In the genomic region with DNA sequence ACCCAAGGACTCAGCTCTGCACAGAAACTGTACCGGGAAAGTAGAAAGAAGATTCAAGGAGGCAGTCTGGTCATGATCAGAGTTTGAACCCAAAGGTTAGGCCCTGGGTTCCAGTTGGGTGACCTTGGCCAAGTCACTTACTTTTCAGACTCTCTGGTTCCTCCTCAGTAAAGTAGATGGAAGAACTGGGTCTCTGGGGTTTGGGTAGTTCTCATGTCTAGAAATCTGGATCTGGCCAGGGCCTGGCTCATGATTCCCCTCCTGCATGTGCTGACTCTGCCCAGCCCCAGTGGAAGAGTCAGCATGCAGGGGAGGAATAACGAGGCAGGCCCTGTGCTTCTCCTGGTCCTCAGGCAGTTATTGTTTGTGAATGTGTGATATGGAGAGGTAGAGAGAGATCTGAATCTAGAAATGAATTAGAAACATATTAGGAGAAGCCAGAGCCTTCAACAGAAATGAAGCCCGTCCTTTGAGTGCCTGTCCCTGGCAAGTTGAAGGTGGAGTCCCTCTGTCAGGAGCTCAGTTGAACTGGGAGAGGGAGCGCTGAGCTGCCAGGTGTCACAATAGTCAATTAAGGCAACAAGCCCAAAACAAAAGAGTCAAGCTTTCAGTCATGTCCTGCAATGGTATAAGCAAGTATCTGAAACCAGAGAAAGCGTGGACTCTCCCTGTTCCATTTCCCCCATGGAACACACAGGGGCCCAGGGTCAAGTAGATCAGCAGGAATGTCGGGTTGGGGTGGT, we compare ENCODE assay signal across 12 cellular contexts.
DNase-seq lines count a peak whose midpoint lies in the region; ATAC-seq, FAIRE-seq and TF ChIP-seq lines count a peak whose summit lies in the region.
"Had no signal": no experiment of that assay in that cellular context is flagged by ENCODE, and none has a peak within 500 bp of the region (broad histone marks: within the 10 kb centered on the region; RNA-seq: fewer than 3 reads in every experiment).

No MANE protein-coding gene starts in this region.

- peak overlapping the region; percentile 90 to 96 for H3K4ac ChIP-seq in mesenchymal stem cell (ENCODE audit: low read depth in 1 of 2, low read length in 2 of 2)

- H4K20me1 ChIP-seq in GM23338 (replicated peaks; ENCODE audit: insufficient read depth), result no peaks in the 10 kb centered on the region

- H3K9me2 ChIP-seq in GM23338 (ENCODE audit: insufficient read depth), result peaks cover 6% of the 10 kb centered on the region; the same call in 1 of the 2 replicates

- H3K4me1 Mint-ChIP-seq in GM23338, result peaks cover 37% of the 10 kb centered on the region
- H3K4me1 Mint-ChIP-seq in activated naive CD8-positive, alpha-beta T cell treated with anti-CD3 and anti-CD28 coated beads, Interleukin-2, amount 50 U/mL, for 24 hours, result peaks cover 72% of the 10 kb centered on the region

- H4K91ac ChIP-seq in mesenchymal stem cell (ENCODE audit: low read length), result peak overlapping the region; percentile 92

- H2BK15ac ChIP-seq in mesenchymal stem cell (ENCODE audit: low read depth, poor library complexity, severe bottlenecking), result peak overlapping the region; percentile 83

- H2BK120ac ChIP-seq in mesenchymal stem cell (ENCODE audit: low read depth, low read length), result peak overlapping the region; percentile 92

- H4K8ac ChIP-seq in mesenchymal stem cell (ENCODE audit: low read length), result peak overlapping the region; percentile 83

- DNase-seq in GM23338 (ENCODE audit: low spot score) (no peak), mesenchymal stem cell (no peak), dedifferentiated amniotic fluid mesenchymal stem cell (ENCODE audit: extremely low spot score) (no peak), GM12892 (ENCODE audit: insufficient read length) (no peak), DMS 273 (lab: John Stamatoyannopoulos, UW; ENCODE audit: unreplicated experiment) (no peak), tibial nerve (ENCODE audit: low spot score in 2 of 2) (no peak)
- DNase-seq in activated naive CD8-positive, alpha-beta T cell treated with anti-CD3 and anti-CD28 coated beads, Interleukin-2, amount 50 U/mL, for 24 hours, result no peak
- DNase-seq: anterior cingulate cortex, DMS 273 treated with DMSO at 0.1 percent for 48 hours had no signal

- TF ChIP-seq POLR2A in GM12892 (IDR thresholded peaks at IDR 0.05; ENCODE audit: low read depth, low read length) (no peak), tibial nerve (IDR thresholded peaks at IDR 0.05) (no peak)

- H3K4me2 ChIP-seq in GM23338 (no peak overlapping the region), mesenchymal stem cell (ENCODE audit: low read length, poor library complexity, severe bottlenecking) (no peak overlapping the region)

- 0 out of 2 replicates have a peak, but pooled peaks cover 6% of the 10 kb centered on the region for H3F3A ChIP-seq in GM23338 (replicated peaks; ENCODE audit: low read depth)

- H3K18ac ChIP-seq in mesenchymal stem cell (ENCODE audit: low read depth in 1 of 2, low read length in 2 of 2), result peak overlapping the region; percentile 74 to 98

- H3K9me3 ChIP-seq in mesenchymal stem cell (ENCODE audit: control insufficient read depth, low read length) (no peaks in the 10 kb centered on the region), tibial nerve (no peaks in the 10 kb centered on the region)

- H3K4me3 ChIP-seq in ACC112 (ENCODE audit: low read depth, low read length) (no peak overlapping the region; the same call in 1 of the 2 replicates), GM23338 (no peak overlapping the region), mesenchymal stem cell (ENCODE audit: insufficient read depth in 1 of 2, low read depth in 1 of 2, low read length in 2 of 2) (no peak overlapping the region), tibial nerve (no peak overlapping the region)

- H2BK5ac ChIP-seq in mesenchymal stem cell (ENCODE audit: low read depth, low read length, poor library complexity, severe bottlenecking), result peak overlapping the region; percentile 82

- H3K36me3 Mint-ChIP-seq in GM23338 (ENCODE audit: low read depth), result no peaks in the 10 kb centered on the region; the same call in 2 of the 3 replicates
- H3K36me3 Mint-ChIP-seq in activated naive CD8-positive, alpha-beta T cell treated with anti-CD3 and anti-CD28 coated beads, Interleukin-2, amount 50 U/mL, for 24 hours (ENCODE audit: low read depth), result peaks cover 6% of the 10 kb centered on the region

- peaks cover 90% of the 10 kb centered on the region for H3K4me1 ChIP-seq in ACC112 (ENCODE audit: control insufficient read depth, insufficient read depth, low read length, unreplicated experiment)
- peaks cover 28% of the 10 kb centered on the region for H3K4me1 ChIP-seq in GM23338 (ENCODE audit: insufficient read depth)
- H3K4me1 ChIP-seq in mesenchymal stem cell (ENCODE audit: control insufficient read depth, insufficient read depth, low read depth, low read length), result peaks cover 43% of the 10 kb centered on the region
- peaks cover 0 to 38% (median 17%) of the 10 kb centered on the region in 4 donors for H3K4me1 ChIP-seq in tibial nerve

- H2AFZ ChIP-seq in ACC112 (ENCODE audit: low read length, unreplicated experiment) (no peak overlapping the region), GM23338 (0 out of 2 replicates have a peak overlapping the region, but pooled peaks have one; percentile 52), mesenchymal stem cell (ENCODE audit: low read depth, low read length) (no peak overlapping the region)

- H3K36me3 ChIP-seq in ACC112 (ENCODE audit: insufficient read depth, low read length), result no peaks in the 10 kb centered on the region
- no peaks in the 10 kb centered on the region; the same call in 1 of the 2 replicates for H3K36me3 ChIP-seq in GM23338 (ENCODE audit: insufficient read depth)
- H3K36me3 ChIP-seq in mesenchymal stem cell (ENCODE audit: control insufficient read depth in 1 of 2, insufficient read depth in 2 of 2, low read depth in 1 of 2, low read length in 2 of 2), result no peaks in the 10 kb centered on the region
- H3K36me3 ChIP-seq in tibial nerve, result no peaks in the 10 kb centered on the region

- H3K9ac ChIP-seq in mesenchymal stem cell (ENCODE audit: low read length), result peak overlapping the region; percentile 85

- no peak overlapping the region for H3K4me3 Mint-ChIP-seq in GM23338
- no peak overlapping the region for H3K4me3 Mint-ChIP-seq in activated naive CD8-positive, alpha-beta T cell treated with anti-CD3 and anti-CD28 coated beads, Interleukin-2, amount 50 U/mL, for 24 hours

- peak overlapping the region; percentile 98 for H2AK5ac ChIP-seq in mesenchymal stem cell (ENCODE audit: low read length, severe bottlenecking)

- TF ChIP-seq CTCF in GM23338 (conservative IDR thresholded peaks at IDR 0.05; ENCODE audit: low read depth in 2 of 2) (no peak), tibial nerve (IDR thresholded peaks at IDR 0.05) (no peak)

- peak overlapping the region in 1 of 2 experiments; percentile 84 for H3K14ac ChIP-seq in mesenchymal stem cell (ENCODE audit: low read length in 2 of 2)

- H3K27me3 ChIP-seq in ACC112 (ENCODE audit: insufficient read depth, low read length) (no peaks in the 10 kb centered on the region), GM23338 (ENCODE audit: insufficient read depth) (0 out of 2 replicates have a peak, but pooled peaks cover 4% of the 10 kb centered on the region), mesenchymal stem cell (ENCODE audit: control insufficient read depth in 1 of 2, insufficient read depth in 1 of 2, low read length in 2 of 2) (no peaks in the 10 kb centered on the region), tibial nerve (peaks cover 0 to 3% of the 10 kb centered on the region in 2 donors)

- peak overlapping the region; percentile 14; the same call in 1 of the 2 replicates for H3K27ac Mint-ChIP-seq in GM23338
- peak overlapping the region; percentile 57 for H3K27ac Mint-ChIP-seq in activated naive CD8-positive, alpha-beta T cell treated with anti-CD3 and anti-CD28 coated beads, Interleukin-2, amount 50 U/mL, for 24 hours

- no peaks in the 10 kb centered on the region for H3K9me3 Mint-ChIP-seq in GM23338
- no peaks in the 10 kb centered on the region for H3K9me3 Mint-ChIP-seq in activated naive CD8-positive, alpha-beta T cell treated with anti-CD3 and anti-CD28 coated beads, Interleukin-2, amount 50 U/mL, for 24 hours

- H3K23ac ChIP-seq in mesenchymal stem cell (ENCODE audit: low read length in 2 of 2), result peak overlapping the region in 1 of 2 experiments; percentile 86

- H2BK12ac ChIP-seq in mesenchymal stem cell (ENCODE audit: low read length in 2 of 2), result peak overlapping the region; percentile 81 to 99

- H3K27me3 Mint-ChIP-seq in GM23338 (ENCODE audit: insufficient read depth, low read depth, poor library complexity), result peaks cover 12% of the 10 kb centered on the region
- no peaks in the 10 kb centered on the region for H3K27me3 Mint-ChIP-seq in activated naive CD8-positive, alpha-beta T cell treated with anti-CD3 and anti-CD28 coated beads, Interleukin-2, amount 50 U/mL, for 24 hours

- WGBS in mesenchymal stem cell, result 53% methylated on average over 5 of the region's 6 CpGs
- 77 to 83% methylated on average over 6 of the region's 6 CpGs for WGBS in tibial nerve, 2 donors

- TF ChIP-seq EP300 in tibial nerve (IDR thresholded peaks at IDR 0.05), result no peak

- FAIRE-seq in GM12892 (lab: Jason Lieb, UNC), result no peak

- H3K27ac ChIP-seq in ACC112 (ENCODE audit: low read depth, low read length) (peak overlapping the region; percentile 100), GM23338 (ENCODE audit: low read depth) (no peak overlapping the region), mesenchymal stem cell (ENCODE audit: low read length, poor library complexity, severe bottlenecking) (peak overlapping the region; percentile 98), tibial nerve (no peak overlapping the region)

- peaks cover 55% of the 10 kb centered on the region for H3K79me2 ChIP-seq in ACC112 (ENCODE audit: control insufficient read depth, insufficient read depth, low read length, unreplicated experiment)
- no peaks in the 10 kb centered on the region for H3K79me2 ChIP-seq in GM23338 (replicated peaks; ENCODE audit: insufficient read depth)

- ATAC-seq in GM23338, result no peak
- ATAC-seq in activated naive CD8-positive, alpha-beta T cell treated with anti-CD3 and anti-CD28 coated beads, Interleukin-2, amount 50 U/mL, for 24 hours, result no peak
- ATAC-seq: activated CD4-positive, CD25-positive, alpha-beta regulatory T cell treated with anti-CD3 and anti-CD28 coated beads, Interleukin-2, amount 50 U/mL, for 24 hours; Panc1 had no signal

- H3K79me1 ChIP-seq in mesenchymal stem cell (replicated peaks; ENCODE audit: low read length, poor library complexity, severe bottlenecking), result peaks cover 9% of the 10 kb centered on the region

TF ChIP-seq in GM23338, 12 proteins besides CTCF, POLR2A, EP300 and RAD21 (continues in another document):
- no peak for TF ChIP-seq ZNF114 (CRISPR knock-in tag; IDR thresholded peaks at IDR 0.05)

Comparison
In these comparisons a context has a peak if more than half of its experiments do, and no peak if none do; other contexts are left out.
1. H3K27ac ChIP-seq: peak in ACC112 (single experiment) and mesenchymal stem cell (single experiment); none in GM23338 (single experiment) and tibial nerve (0 of 4).